Comparison of ENCODE assay signal across 26 cellular contexts in genomic region chr18:63700501-63700900, GRCh38. TPM values are rescaled to one million over a fixed set of nuclear protein-coding genes. Genes with fewer than 3 reads are reported as not detected.
"Had no signal": no experiment of that assay in that cellular context is flagged by ENCODE, and none has a peak within 500 bp of the region (broad histone marks: within the 10 kb centered on the region; RNA-seq: fewer than 3 reads in every experiment).

No MANE protein-coding gene starts in this region.

- H3K36me3 ChIP-seq: MG63 had no signal

- H3K27ac Mint-ChIP-seq: T-cell had no signal

- H3K9me3 ChIP-seq: MG63, SK-N-SH had no signal

- H3K4me1 Mint-ChIP-seq: T-cell had no signal

- H3K27me3 ChIP-seq: MG63 had no signal

- H3K27ac ChIP-seq: HL-60, RWPE1 had no signal

- H3K4me3 Mint-ChIP-seq: T-cell had no signal

- ATAC-seq: Panc1, PC-3, T-cell had no signal

- H3K4me2 ChIP-seq: SK-N-SH had no signal

- H3K9ac ChIP-seq: SK-N-SH had no signal

- H3K4me3 ChIP-seq: MG63 had no signal

- DNase-seq: KBM-7; MG63; NCI-H1092; NCI-H1105 treated with DMSO at 0.1 percent for 48 hours; NCI-H1417 treated with DMSO at 0.1 percent for 48 hours; NCI-H146; NCI-H1694 treated with DMSO at 0.1 percent for 48 hours; NCI-H1930; NCI-H2081; NCI-H2107; NCI-H2227 treated with DMSO at 0.1 percent for 48 hours; NCI-H510A; NCI-H524 treated with DMSO at 0.1 percent for 48 hours; NCI-H69; NK-92 treated with Interleukin-12 subunit alpha and Interleukin-12 subunit beta, amount 100 ng/mL, for 24 hours; PC-3; SHP77; SK-N-SH; SW 1271; T-cell had no signal

- H3K36me3 Mint-ChIP-seq: T-cell had no signal

RNA-seq across cellular contexts. Expression of gene SERPINB11, which starts 2.3 kb away (rescaled TPM):
- total RNA-seq: LHCN-M2, OCI-LY7, PC-3, SK-MEL-5, T-cell had no signal
- polyA plus RNA-seq: SK-N-SH had no signal

RNA-seq across cellular contexts. Expression of gene SERPINB3, which starts 38.8 kb away (rescaled TPM):
- total RNA-seq: LHCN-M2, OCI-LY7, SK-MEL-5, T-cell had no signal

RNA-seq across cellular contexts. Expression of gene SERPINB4, which starts 56.4 kb away (rescaled TPM):
- total RNA-seq: LHCN-M2, OCI-LY7, SK-MEL-5, T-cell had no signal
- polyA plus RNA-seq: SK-N-SH had no signal
